In genomic region chr13:23847545-23847944, GRCh38 we compare ENCODE assay signal across 17 cellular contexts. TPM values are rescaled to one million over a fixed set of nuclear protein-coding genes. Genes with fewer than 3 reads are reported as not detected.
DNase-seq lines count a peak whose midpoint lies in the region; ATAC-seq, FAIRE-seq and TF ChIP-seq lines count a peak whose summit lies in the region.
"Had no signal": no experiment of that assay in that cellular context is flagged by ENCODE, and none has a peak within 500 bp of the region (broad histone marks: within the 10 kb centered on the region; RNA-seq: fewer than 3 reads in every experiment).

No MANE protein-coding gene starts in this region.

- H3K4me2 ChIP-seq in GM12878 (ENCODE audit: control insufficient read depth, insufficient read depth), result peak overlapping the region; percentile 57

- peaks cover 24% of the 10 kb centered on the region for H3K4me1 Mint-ChIP-seq in Caco-2 (ENCODE audit: low read depth, unreplicated experiment)
- H3K4me1 Mint-ChIP-seq in stimulated activated memory B cell treated with anti-CD40 and anti-IgM and Interleukin-4, amounts not matched to agents 10 μg/mL and 1 μg/mL and 100 μg/mL, for 72 hours, result peaks cover 62% of the 10 kb centered on the region

- no peak overlapping the region; the same call in 1 of the 2 replicates for H2AFZ ChIP-seq in GM12878 (ENCODE audit: control insufficient read depth, low read depth, low read length)

- H3K4me3 ChIP-seq in Caco-2 (ENCODE audit: low read depth, low read length) (no peak overlapping the region), GM12878 (no peak overlapping the region), spleen (no peak overlapping the region)
- H3K4me3 ChIP-seq: SJSA1 had no signal

- H3K9ac ChIP-seq in GM12878 (ENCODE audit: control insufficient read depth, insufficient read depth, low read length), result peak overlapping the region; percentile 31

- DNase-seq in Caco-2, result peak in 1 of 2 experiments; percentile 24
- DNase-seq in GM12878 (ENCODE audit: low read depth, low spot score), result no peak
- no peak for DNase-seq in NCI-H774 (lab: John Stamatoyannopoulos, UW)
- DNase-seq in spleen, result no peak
- DNase-seq in SW480 (ENCODE audit: low spot score), result no peak
- DNase-seq: CD8-positive, alpha-beta T cell; DND-41; NCI-H1417; NCI-H187 treated with DMSO at 0.1 percent for 48 hours; NCI-H446 treated with DMSO at 0.1 percent for 48 hours; NCI-H748 treated with DMSO at 0.1 percent for 48 hours; T-cell had no signal

- no peak for TF ChIP-seq RAD21 in GM12878 (IDR thresholded peaks at IDR 0.05; ENCODE audit: insufficient read depth, low read depth, low read length)

- peak overlapping the region; percentile 17 for H3K27ac ChIP-seq in KOPT-K1 (ENCODE audit: low read depth, low read length, poor library complexity, severe bottlenecking)
- H3K27ac ChIP-seq in GM12878 (ENCODE audit: control insufficient read depth, insufficient read depth), result peak overlapping the region; percentile 82
- H3K27ac ChIP-seq in spleen, result no peak overlapping the region
- H3K27ac ChIP-seq: SJSA1 had no signal

- no peaks in the 10 kb centered on the region for H3K79me2 ChIP-seq in GM12878 (ENCODE audit: control insufficient read depth, insufficient read depth, low read length)

- CTCF ChIA-PET in Caco-2 (lab: Charles Lee), result interaction anchor here (0.6 kb wide), 1 partner anchor 106 kb away, joined by 3 read pairs; no protein-coding TSS in a partner anchor
- CTCF ChIA-PET in GM12878 (lab: Yijun Ruan, JAX), result interaction anchor here (0.6 to 2.4 kb wide), 5 partner anchors 36 to 315 kb away, joined by 3 to 17 read pairs (median 6); partner anchors contain the start of gene MIPEP

- H3K9me3 Mint-ChIP-seq in Caco-2 (ENCODE audit: unreplicated experiment), result no peaks in the 10 kb centered on the region
- H3K9me3 Mint-ChIP-seq in stimulated activated memory B cell treated with anti-CD40 and anti-IgM and Interleukin-4, amounts not matched to agents 10 μg/mL and 1 μg/mL and 100 μg/mL, for 72 hours, result no peaks in the 10 kb centered on the region
- H3K9me3 Mint-ChIP-seq: CD8-positive, alpha-beta T cell; T-cell had no signal

- H3K9me3 ChIP-seq in Caco-2 (no peaks in the 10 kb centered on the region), KOPT-K1 (ENCODE audit: insufficient read depth, low read length, poor library complexity, severe bottlenecking) (no peaks in the 10 kb centered on the region), GM12878 (replicated peaks; ENCODE audit: control insufficient read depth, insufficient read depth, low read length) (no peaks in the 10 kb centered on the region), spleen (no peaks in the 10 kb centered on the region)
- H3K9me3 ChIP-seq: SJSA1 had no signal

- in situ Hi-C loops in GM12878 (cut with MboI), result no loop called here

- TF ChIP-seq POLR2A in GM12878 (IDR thresholded peaks at IDR 0.05; ENCODE audit: low read depth, low read length) (no peak), spleen (IDR thresholded peaks at IDR 0.05) (no peak)

- H3K4me3 Mint-ChIP-seq in Caco-2 (ENCODE audit: unreplicated experiment), result no peak overlapping the region
- no peak overlapping the region for H3K4me3 Mint-ChIP-seq in stimulated activated memory B cell treated with anti-CD40 and anti-IgM and Interleukin-4, amounts not matched to agents 10 μg/mL and 1 μg/mL and 100 μg/mL, for 72 hours
- H3K4me3 Mint-ChIP-seq: CD8-positive, alpha-beta T cell; T-cell had no signal

- no peak for FAIRE-seq in GM12878 (lab: Jason Lieb, UNC)
- FAIRE-seq: G401.6 had no signal

- no peak for TF ChIP-seq EP300 in GM12878 (IDR thresholded peaks at IDR 0.05; ENCODE audit: borderline replicate concordance in 1 of 2, control insufficient read depth in 1 of 2, low read depth in 2 of 2, low read length in 2 of 2)

- peaks cover 15% of the 10 kb centered on the region for H3K4me1 ChIP-seq in Caco-2
- H3K4me1 ChIP-seq in GM12878 (ENCODE audit: control insufficient read depth, insufficient read depth, low read length), result peaks cover 60% of the 10 kb centered on the region
- peaks cover 0 to 39% (median 10%) of the 10 kb centered on the region in 6 donors for H3K4me1 ChIP-seq in spleen

- whole genome bisulfite sequencing in GM12878 (ENCODE audit: insufficient coverage, insufficient replicate concordance, low lambda C conversion rate, missing lambda C conversion rate), result 100% methylated on average over 1 of the region's 1 CpG
- WGBS in spleen, 5 donors, result 54 to 87% (median 84%) methylated on average over 1 of the region's 1 CpG

- no peaks in the 10 kb centered on the region for H4K20me1 ChIP-seq in GM12878 (ENCODE audit: control insufficient read depth, insufficient read depth)

- H3K27me3 Mint-ChIP-seq in Caco-2 (ENCODE audit: insufficient read depth, unreplicated experiment), result no peaks in the 10 kb centered on the region
- no peaks in the 10 kb centered on the region for H3K27me3 Mint-ChIP-seq in stimulated activated memory B cell treated with anti-CD40 and anti-IgM and Interleukin-4, amounts not matched to agents 10 μg/mL and 1 μg/mL and 100 μg/mL, for 72 hours
- H3K27me3 Mint-ChIP-seq: T-cell had no signal

- no peak for ATAC-seq in GM12878
- no peak for ATAC-seq in stimulated activated memory B cell treated with anti-CD40 and anti-IgM and Interleukin-4, amounts not matched to agents 10 μg/mL and 1 μg/mL and 100 μg/mL, for 72 hours
- ATAC-seq: CD8-positive, alpha-beta T cell; T-cell had no signal

- intact Hi-C loops in Caco-2 (cut with micrococcal nuclease; ENCODE audit: unreplicated experiment) (no loop called here), GM12878 (cut with micrococcal nuclease; ENCODE audit: unreplicated experiment) (loop anchor here (5.0 kb wide), 1 partner anchor 35 kb away; no protein-coding TSS in a partner anchor), spleen (cut with DNase I; ENCODE audit: low total_unique reads) (no loop called here)

- TF ChIP-seq CTCF in Caco-2 (IDR thresholded peaks at IDR 0.05; ENCODE audit: insufficient read depth in 1 of 2, low read depth in 1 of 2, low read length in 1 of 2, severe bottlenecking in 1 of 2, unreplicated experiment in 1 of 2) (no peak), GM12878 (IDR thresholded peaks at IDR 0.05 in 2 of 3, conservative IDR thresholded peaks at IDR 0.05 in 1 of 3; ENCODE audit: control insufficient read depth in 2 of 3, extremely low read depth in 1 of 3, insufficient read depth in 1 of 3, low read depth in 3 of 3, low read length in 3 of 3) (no peak), spleen (IDR thresholded peaks at IDR 0.05 in 8 of 11, conservative IDR thresholded peaks at IDR 0.05 in 3 of 11) (no peak)

- SMC1A ChIA-PET in GM12878 (lab: Charles Lee; ENCODE audit: uncharacterized antibody, unreplicated experiment), result interaction anchor here (0.7 to 3.2 kb wide), 11 partner anchors 8 to 129 kb away, joined by 3 to 21 read pairs (median 4); no protein-coding TSS in a partner anchor

- H3K27ac Mint-ChIP-seq in Caco-2 (ENCODE audit: unreplicated experiment), result peak overlapping the region; percentile 9
- H3K27ac Mint-ChIP-seq in stimulated activated memory B cell treated with anti-CD40 and anti-IgM and Interleukin-4, amounts not matched to agents 10 μg/mL and 1 μg/mL and 100 μg/mL, for 72 hours, result peak overlapping the region; percentile 25
- H3K27ac Mint-ChIP-seq: CD8-positive, alpha-beta T cell; T-cell had no signal

- peaks cover 5% of the 10 kb centered on the region for H3K36me3 Mint-ChIP-seq in Caco-2 (ENCODE audit: insufficient read depth, unreplicated experiment)
- peaks cover 39% of the 10 kb centered on the region for H3K36me3 Mint-ChIP-seq in stimulated activated memory B cell treated with anti-CD40 and anti-IgM and Interleukin-4, amounts not matched to agents 10 μg/mL and 1 μg/mL and 100 μg/mL, for 72 hours

- POLR2A ChIA-PET in Caco-2 (lab: Charles Lee) (interaction anchor here (0.7 kb wide), 1 partner anchor 9 kb away, joined by 10 read pairs; no protein-coding TSS in a partner anchor), GM12878 (lab: Charles Lee) (interaction anchor here (0.9 kb wide), 2 partner anchors 10 to 43 kb away, joined by 3 read pairs; no protein-coding TSS in a partner anchor)

- no TSS peak for BruUV-seq in Caco-2 (replicated peaks; lab: Mats Ljungman, UMichigan)
- TSS peak; percentile 53 for BruUV-seq in GM12878 (replicated peaks; lab: Mats Ljungman, UMichigan)

- H3K36me3 ChIP-seq in Caco-2 (ENCODE audit: control insufficient read depth, insufficient read depth, low read length) (no peaks in the 10 kb centered on the region), KOPT-K1 (ENCODE audit: insufficient read depth, low read length) (no peaks in the 10 kb centered on the region), GM12878 (ENCODE audit: control insufficient read depth in 2 of 2, insufficient read depth in 2 of 2, low read length in 1 of 2) (no peaks in the 10 kb centered on the region), spleen (peaks cover 0 to 11% (median 0%) of the 10 kb centered on the region in 6 donors)
- H3K36me3 ChIP-seq: SJSA1 had no signal

- H3K27me3 ChIP-seq in Caco-2 (replicated peaks; ENCODE audit: control insufficient read depth, insufficient read depth, low read length) (no peaks in the 10 kb centered on the region), GM12878 (replicated peaks in 1 of 2; ENCODE audit: control insufficient read depth in 2 of 2, insufficient read depth in 2 of 2, low read length in 1 of 2) (no peaks in the 10 kb centered on the region), spleen (replicated peaks in 1 of 7) (no peaks in the 10 kb centered on the region)
- H3K27me3 ChIP-seq: SJSA1 had no signal

- RAD21 ChIA-PET in GM12878 (lab: Charles Lee; ENCODE audit: unreplicated experiment), result interaction anchor here (1.1 to 1.8 kb wide), 3 partner anchors 8 to 40 kb away, joined by 3 to 8 read pairs (median 7); no protein-coding TSS in a partner anchor

RNA-seq across cellular contexts. Expression of gene MIPEP, which starts 41.7 kb away (rescaled TPM):
- 40.6 and 40.8 TPM in 2 replicates for total RNA-seq in Caco-2 (2022)
- total RNA-seq in GM12878 (2013; cell fraction: nucleolus; rRNA removed), result 27.1 and 31.0 TPM in 2 replicates
- total RNA-seq in GM12878 (2014; rRNA removed), result 30.6 and 42.0 TPM in 2 replicates
- total RNA-seq in GM12878 (2014; rRNA removed; fragmentation: Illumina TruSeq; extraction: Trizol), result 25.4 and 28.2 TPM in 2 replicates
- total RNA-seq in GM12878 (2021), result 35.9 and 38.2 TPM in 2 replicates
- polyA plus RNA-seq in GM12878 (2011; ENCODE audit: low read depth), result 11.8 TPM
- 36.7 and 42.8 TPM in 2 replicates for polyA plus RNA-seq in GM12878 (2011; rRNA removed)
- polyA plus RNA-seq in GM12878 (2011; cell fraction: cytosol; rRNA removed), result 21.7 and 24.8 TPM in 2 replicates
- polyA plus RNA-seq in GM12878 (2011; cell fraction: nucleus; rRNA removed), result 38.5 and 41.2 TPM in 2 replicates
- polyA plus RNA-seq in GM12878 (2012), result 24.8 and 26.1 TPM in 2 replicates
- polyA plus RNA-seq in GM12878 (2014; fragmentation: Illumina TruSeq; extraction: Trizol), result 28.9 and 31.4 TPM in 2 replicates
- 10 to 100 TPM; 15.6 to 28.2 TPM for polyA plus RNA-seq in GM12878 (2014; fragmentation: Nextera tagmentation; extraction: Ambion mirVana)
- 27.6 and 28.4 TPM in 2 replicates for polyA plus RNA-seq in GM12878 (2014; rRNA removed)
- polyA plus RNA-seq in GM12878 (2016; fragmentation: Nextera tagmentation; extraction: Ambion mirVana), result 10 to 100 TPM; 54.2 to 56.2 TPM
- 26.4 and 26.6 TPM in 2 replicates for polyA minus RNA-seq in GM12878 (2011; rRNA and poly(A)+ RNA removed)
- 6.8 TPM in 2 replicates for polyA minus RNA-seq in GM12878 (2011; cell fraction: cytosol; rRNA and poly(A)+ RNA removed)
- polyA minus RNA-seq in GM12878 (2011; cell fraction: nucleus; rRNA and poly(A)+ RNA removed), result 19.9 and 28.6 TPM in 2 replicates
- total RNA-seq in spleen, result 10 to 100 TPM in 6 of 7 donors, 1 to 10 TPM in 1; 7.2 to 13.4 (median 10.8) TPM
- polyA plus RNA-seq in spleen, result 10 to 100 TPM in 2 of 3 donors, 1 to 10 TPM in 1; 8.8 to 16.3 (median 10.8) TPM

RNA-seq across cellular contexts. Expression of gene C1QTNF9B, which starts 49.8 kb away (rescaled TPM):
- not detected in 2 replicates for total RNA-seq in Caco-2 (2022)
- not detected in 2 replicates for total RNA-seq in GM12878 (2013; cell fraction: nucleolus; rRNA removed)
- total RNA-seq in GM12878 (2014; rRNA removed), result not detected in 2 replicates
- total RNA-seq in GM12878 (2014; rRNA removed; fragmentation: Illumina TruSeq; extraction: Trizol), result not detected in 2 replicates
- total RNA-seq in GM12878 (2021), result not detected in 2 replicates
- 0.16 TPM for polyA plus RNA-seq in GM12878 (2011; ENCODE audit: low read depth)
- not detected in 2 replicates for polyA plus RNA-seq in GM12878 (2011; rRNA removed)
- not detected in 2 replicates for polyA plus RNA-seq in GM12878 (2011; cell fraction: cytosol; rRNA removed)
- not detected in 2 replicates for polyA plus RNA-seq in GM12878 (2011; cell fraction: nucleus; rRNA removed)
- 0.35 and 0.38 TPM in 2 replicates for polyA plus RNA-seq in GM12878 (2012)
- polyA plus RNA-seq in GM12878 (2014; fragmentation: Illumina TruSeq; extraction: Trizol), result not detected in 2 replicates
- polyA plus RNA-seq in GM12878 (2014; fragmentation: Nextera tagmentation; extraction: Ambion mirVana), result under 1 TPM; 0.10 to 0.20 TPM
- polyA plus RNA-seq in GM12878 (2014; rRNA removed), result not detected in 2 replicates
- polyA plus RNA-seq in GM12878 (2016; fragmentation: Nextera tagmentation; extraction: Ambion mirVana), result under 1 TPM; 0.44 to 0.48 TPM
- polyA minus RNA-seq in GM12878 (2011; rRNA and poly(A)+ RNA removed), result not detected in 2 replicates
- polyA minus RNA-seq in GM12878 (2011; cell fraction: cytosol; rRNA and poly(A)+ RNA removed), result not detected in 2 replicates
- polyA minus RNA-seq in GM12878 (2011; cell fraction: nucleus; rRNA and poly(A)+ RNA removed), result not detected in 2 replicates
- total RNA-seq in spleen, result 1 to 10 TPM in 2 of 7 donors, under 1 TPM in 3, not detected in 2; 0.34 to 1.9 (median 0.77) TPM
- 1 to 10 TPM in 1 of 3 donors, under 1 TPM in 1, not detected in 1; 0.23 to 1.2 TPM for polyA plus RNA-seq in spleen
- total RNA-seq: CD8-positive, alpha-beta T cell; H4; T-cell had no signal

Comparison
In these comparisons a context has a peak if more than half of its experiments do, and no peak if none do; other contexts are left out.
1. H3K27ac ChIP-seq: peak in KOPT-K1 (single experiment) and GM12878 (single experiment); none in spleen (0 of 8).